10 cellular contexts compared by ENCODE assay signal in genomic region chr3:38247366-38248035, GRCh38. TPM values are rescaled to one million over a fixed set of nuclear protein-coding genes. Genes with fewer than 3 reads are reported as not detected.
DNase-seq lines count a peak whose midpoint lies in the region; ATAC-seq and TF ChIP-seq lines count a peak whose summit lies in the region.
"Had no signal": no experiment of that assay in that cellular context is flagged by ENCODE, and none has a peak within 500 bp of the region (broad histone marks: within the 10 kb centered on the region; RNA-seq: fewer than 3 reads in every experiment).

No MANE protein-coding gene starts in this region.

- no peaks in the 10 kb centered on the region for H3K9me3 Mint-ChIP-seq in activated CD4-positive, alpha-beta T cell treated with anti-CD3 and anti-CD28 coated beads, Interleukin-2, amount 10 ng/mL, durations not matched to agents 24 days and 14 days
- no peaks in the 10 kb centered on the region for H3K9me3 Mint-ChIP-seq in activated CD4-positive, alpha-beta T cell treated with anti-CD3 and anti-CD28 coated beads for 36 hours (ENCODE audit: low read depth)

- POLR2A ChIA-PET in activated CD4-positive, alpha-beta T cell treated with anti-CD3 and anti-CD28 coated beads for 36 hours (lab: Charles Lee): no interaction called here

- CTCF ChIA-PET in activated CD4-positive, alpha-beta T cell treated with anti-CD3 and anti-CD28 coated beads for 36 hours (lab: Charles Lee): no interaction called here

- intact Hi-C loops in activated CD4-positive, alpha-beta T cell treated with anti-CD3 and anti-CD28 coated beads, Interleukin-2, amount 10 ng/mL, durations not matched to agents 24 days and 14 days (cut with micrococcal nuclease): no loop called here
- intact Hi-C loops in activated CD4-positive, alpha-beta T cell treated with anti-CD3 and anti-CD28 coated beads for 36 hours (cut with DNase I, micrococcal nuclease): no loop called here
- intact Hi-C loops in left cardiac atrium (cut with DNase I): loop anchor here in 1 of 2 donors (10.0 kb wide), 1 partner anchor 113 kb away; the partner anchor contains the start of genes ACAA1 and MYD88

- H3K4me3 Mint-ChIP-seq in activated CD4-positive, alpha-beta T cell treated with anti-CD3 and anti-CD28 coated beads, Interleukin-2, amount 10 ng/mL, durations not matched to agents 24 days and 14 days: no peak overlapping the region
- H3K4me3 Mint-ChIP-seq in activated CD4-positive, alpha-beta T cell treated with anti-CD3 and anti-CD28 coated beads for 36 hours: no peak overlapping the region

- no peak overlapping the region for H3K4me3 ChIP-seq in WI38 (ENCODE audit: low read depth, low read length)
- H3K4me3 ChIP-seq: BLaER1 had no signal

- H3K27ac Mint-ChIP-seq in activated CD4-positive, alpha-beta T cell treated with anti-CD3 and anti-CD28 coated beads, Interleukin-2, amount 10 ng/mL, durations not matched to agents 24 days and 14 days: no peak overlapping the region
- H3K27ac Mint-ChIP-seq in activated CD4-positive, alpha-beta T cell treated with anti-CD3 and anti-CD28 coated beads for 36 hours: no peak overlapping the region

- ATAC-seq in activated CD4-positive, alpha-beta T cell treated with anti-CD3 and anti-CD28 coated beads for 36 hours: no peak
- ATAC-seq in left cardiac atrium (peak; percentile 84 to 95), HG03175 (IDR thresholded peaks at IDR 0.05; ENCODE audit: unreplicated experiment) (no peak)

- H3K4me1 Mint-ChIP-seq in activated CD4-positive, alpha-beta T cell treated with anti-CD3 and anti-CD28 coated beads, Interleukin-2, amount 10 ng/mL, durations not matched to agents 24 days and 14 days: peaks cover 2% of the 10 kb centered on the region
- H3K4me1 Mint-ChIP-seq in activated CD4-positive, alpha-beta T cell treated with anti-CD3 and anti-CD28 coated beads for 36 hours: no peaks in the 10 kb centered on the region

- TF ChIP-seq CTCF in WI38 (IDR thresholded peaks at IDR 0.05; ENCODE audit: low read depth, low read length): peak; percentile 21

- DNase-seq in activated CD4-positive, alpha-beta T cell treated with anti-CD3 and anti-CD28 coated beads, Interleukin-2, amount 10 ng/mL, durations not matched to agents 24 days and 14 days: peak; percentile 29
- no peak for DNase-seq in activated CD4-positive, alpha-beta T cell treated with anti-CD3 and anti-CD28 coated beads for 36 hours
- DNase-seq in left cardiac atrium (no peak), stromal cell of bone marrow (ENCODE audit: low read depth) (peak; percentile 92), inferior parietal cortex (ENCODE audit: extremely low spot score) (no peak)
- no peak for DNase-seq in effector CD8-positive, alpha-beta T cell (lab: John Stamatoyannopoulos, UW)

- no peaks in the 10 kb centered on the region for H3K27me3 Mint-ChIP-seq in activated CD4-positive, alpha-beta T cell treated with anti-CD3 and anti-CD28 coated beads, Interleukin-2, amount 10 ng/mL, durations not matched to agents 24 days and 14 days
- H3K27me3 Mint-ChIP-seq in activated CD4-positive, alpha-beta T cell treated with anti-CD3 and anti-CD28 coated beads for 36 hours: no peaks in the 10 kb centered on the region

- H3K36me3 Mint-ChIP-seq in activated CD4-positive, alpha-beta T cell treated with anti-CD3 and anti-CD28 coated beads, Interleukin-2, amount 10 ng/mL, durations not matched to agents 24 days and 14 days (ENCODE audit: low read depth): peaks cover 57% of the 10 kb centered on the region
- H3K36me3 Mint-ChIP-seq in activated CD4-positive, alpha-beta T cell treated with anti-CD3 and anti-CD28 coated beads for 36 hours (ENCODE audit: low read depth): peaks cover 54% of the 10 kb centered on the region

RNA-seq across cellular contexts. Expression of gene SLC22A13, which starts 18.1 kb away (rescaled TPM):
- total RNA-seq in activated CD4-positive, alpha-beta T cell treated with anti-CD3 and anti-CD28 coated beads, Interleukin-2, amount 10 ng/mL, durations not matched to agents 24 days and 14 days: 0.47 and 0.54 TPM in 2 replicates
- under 1 TPM; 0.21 TPM for total RNA-seq in activated CD4-positive, alpha-beta T cell treated with anti-CD3 and anti-CD28 coated beads for 36 hours
- total RNA-seq in left cardiac atrium: under 1 TPM; 0.18 to 0.21 TPM

RNA-seq across cellular contexts. Expression of gene SLC22A14, which starts 34.6 kb away (rescaled TPM):
- not detected in 2 replicates for total RNA-seq in activated CD4-positive, alpha-beta T cell treated with anti-CD3 and anti-CD28 coated beads, Interleukin-2, amount 10 ng/mL, durations not matched to agents 24 days and 14 days
- not detected for total RNA-seq in activated CD4-positive, alpha-beta T cell treated with anti-CD3 and anti-CD28 coated beads for 36 hours
- under 1 TPM; 0.09 to 0.13 TPM for total RNA-seq in left cardiac atrium
- total RNA-seq: T-helper 1 cell treated with Interleukin-12 subunit alpha and Interleukin-12 subunit beta and Interleukin-4 antibody, amounts not matched to agents 30 ng/mL and 1 ng/mL, for 36 hours had no signal

Comparison
In these comparisons a context has a peak if more than half of its experiments do, and no peak if none do; other contexts are left out.
1. DNase-seq: peak in activated CD4-positive, alpha-beta T cell treated with anti-CD3 and anti-CD28 coated beads, Interleukin-2, amount 10 ng/mL, durations not matched to agents 24 days and 14 days (single experiment) and stromal cell of bone marrow (single experiment); none in activated CD4-positive, alpha-beta T cell treated with anti-CD3 and anti-CD28 coated beads for 36 hours (single experiment), left cardiac atrium (single experiment), inferior parietal cortex (single experiment) and effector CD8-positive, alpha-beta T cell (single experiment).
2. ATAC-seq: peak in left cardiac atrium (2 of 2); none in activated CD4-positive, alpha-beta T cell treated with anti-CD3 and anti-CD28 coated beads for 36 hours (single experiment) and HG03175 (single experiment).